ENCODE assay signal across 11 cellular contexts in genomic region chr3:536417-536813, GRCh38.
DNase-seq lines count a peak whose midpoint lies in the region; ATAC-seq and TF ChIP-seq lines count a peak whose summit lies in the region.
"Had no signal": no experiment of that assay in that cellular context is flagged by ENCODE, and none has a peak within 500 bp of the region (broad histone marks: within the 10 kb centered on the region; RNA-seq: fewer than 3 reads in every experiment).

No MANE protein-coding gene starts in this region.

- no peaks in the 10 kb centered on the region for H3K27me3 Mint-ChIP-seq in progenitor cell of endocrine pancreas

- H3K9me3 Mint-ChIP-seq in progenitor cell of endocrine pancreas (ENCODE audit: low read depth), result peaks cover 4% of the 10 kb centered on the region
- peaks cover 9 to 14% of the 10 kb centered on the region in 2 donors for H3K9me3 Mint-ChIP-seq in activated naive CD4-positive, alpha-beta T cell treated with anti-CD3 and anti-CD28 coated beads, Interleukin-2, amount 50 U/mL, for 72 hours

- peak overlapping the region; percentile 64 for H3K4me3 Mint-ChIP-seq in progenitor cell of endocrine pancreas (ENCODE audit: low read depth)
- H3K4me3 Mint-ChIP-seq: T-helper 2 cell treated with Interferon-gamma antibody and Interleukin-4, amounts not matched to agents 5 μg/mL and 100 μg/mL, for 36 hours had no signal

- H2AFZ ChIP-seq in ACC112 (ENCODE audit: low read length, unreplicated experiment), result peak overlapping the region; percentile 37
- peak overlapping the region; percentile 9 for H2AFZ ChIP-seq in fibroblast of lung (ENCODE audit: low read length)

- no peak for TF ChIP-seq CTCF in fibroblast of lung (conservative IDR thresholded peaks at IDR 0.05 in 1 of 2, IDR thresholded peaks at IDR 0.05 in 1 of 2; ENCODE audit: low read depth in 1 of 2, low read length in 2 of 2)
- no peak for TF ChIP-seq CTCF in progenitor cell of endocrine pancreas (IDR thresholded peaks at IDR 0.05; ENCODE audit: unreplicated experiment)
- no peak for TF ChIP-seq CTCF in BE2C (IDR thresholded peaks at IDR 0.05; ENCODE audit: low read depth, low read length)

- ATAC-seq in HG03439 (IDR thresholded peaks at IDR 0.05; ENCODE audit: unreplicated experiment), result peak; percentile 11
- ATAC-seq in activated naive CD4-positive, alpha-beta T cell treated with anti-CD3 and anti-CD28 coated beads, Interleukin-2, amount 50 U/mL, for 72 hours, result no peak

- H3K4me1 Mint-ChIP-seq in progenitor cell of endocrine pancreas (ENCODE audit: low read depth), result peaks cover 6% of the 10 kb centered on the region

- H3K9ac ChIP-seq in fibroblast of lung (ENCODE audit: insufficient read depth, low read length), result peak overlapping the region; percentile 51

- H4K20me1 ChIP-seq in fibroblast of lung (ENCODE audit: control insufficient read depth, extremely low read depth, insufficient read depth, low read length), result no peaks in the 10 kb centered on the region

- no peaks in the 10 kb centered on the region for H3K27me3 ChIP-seq in ACC112 (ENCODE audit: insufficient read depth, low read length)
- no peaks in the 10 kb centered on the region for H3K27me3 ChIP-seq in fibroblast of lung (ENCODE audit: control insufficient read depth, insufficient read depth, low read length)
- no peaks in the 10 kb centered on the region for H3K27me3 ChIP-seq in BE2C

- DNase-seq in fibroblast of lung (ENCODE audit: low read depth in 2 of 2), result no peak
- no peak for DNase-seq in progenitor cell of endocrine pancreas (ENCODE audit: low spot score, unreplicated experiment)
- DNase-seq in BE2C, result no peak
- DNase-seq in activated naive CD4-positive, alpha-beta T cell treated with anti-CD3 and anti-CD28 coated beads, Interleukin-2, amount 50 U/mL, for 72 hours (ENCODE audit: low spot score in 2 of 2), result no peak
- no peak for DNase-seq in activated gamma-delta T cell (lab: John Stamatoyannopoulos, UW)
- no peak for DNase-seq in T1000 (lab: John Stamatoyannopoulos, UW)
- DNase-seq: activated T-cell treated with anti-CD3 and anti-CD28 coated beads for 4 hours, AML-193 had no signal

- H3K9me3 ChIP-seq in fibroblast of lung (ENCODE audit: control insufficient read depth, insufficient read depth, low read depth, low read length) (no peaks in the 10 kb centered on the region), BE2C (no peaks in the 10 kb centered on the region)

- H3K79me2 ChIP-seq in ACC112 (ENCODE audit: control insufficient read depth, insufficient read depth, low read length, unreplicated experiment) (no peaks in the 10 kb centered on the region), fibroblast of lung (ENCODE audit: control insufficient read depth, insufficient read depth, low read length) (no peaks in the 10 kb centered on the region)

- H3K27ac ChIP-seq in ACC112 (ENCODE audit: low read depth, low read length) (no peak overlapping the region), fibroblast of lung (ENCODE audit: insufficient read depth, low read length) (peak overlapping the region; percentile 37)

- H3K4me1 ChIP-seq in ACC112 (ENCODE audit: control insufficient read depth, insufficient read depth, low read length, unreplicated experiment) (no peaks in the 10 kb centered on the region), fibroblast of lung (ENCODE audit: control insufficient read depth, extremely low read depth, insufficient read depth, low read length) (no peaks in the 10 kb centered on the region), BE2C (no peaks in the 10 kb centered on the region)

- H3K4me3 ChIP-seq in ACC112 (ENCODE audit: low read depth, low read length) (peak overlapping the region; percentile 81), fibroblast of lung (replicated peaks in 1 of 4; ENCODE audit: control extremely low read depth in 1 of 4, insufficient read depth in 1 of 4, low read depth in 3 of 4, low read length in 4 of 4) (peak overlapping the region; percentile 41 to 95 (median 57)), BE2C (ENCODE audit: low read depth, low read length) (no peak overlapping the region)

- no peaks in the 10 kb centered on the region for H3K36me3 Mint-ChIP-seq in progenitor cell of endocrine pancreas (ENCODE audit: insufficient read depth)
- H3K36me3 Mint-ChIP-seq in activated naive CD4-positive, alpha-beta T cell treated with anti-CD3 and anti-CD28 coated beads, Interleukin-2, amount 50 U/mL, for 72 hours, result peaks cover 5 to 6% of the 10 kb centered on the region in 2 donors

- peak overlapping the region; percentile 33 for H3K27ac Mint-ChIP-seq in progenitor cell of endocrine pancreas
- no peak overlapping the region for H3K27ac Mint-ChIP-seq in activated naive CD4-positive, alpha-beta T cell treated with anti-CD3 and anti-CD28 coated beads, Interleukin-2, amount 50 U/mL, for 72 hours
- H3K27ac Mint-ChIP-seq: T-helper 2 cell treated with Interferon-gamma antibody and Interleukin-4, amounts not matched to agents 5 μg/mL and 100 μg/mL, for 36 hours had no signal

- H3K36me3 ChIP-seq in ACC112 (ENCODE audit: insufficient read depth, low read length) (no peaks in the 10 kb centered on the region), fibroblast of lung (ENCODE audit: control insufficient read depth, insufficient read depth, low read length) (no peaks in the 10 kb centered on the region), BE2C (no peaks in the 10 kb centered on the region)

- peak overlapping the region; percentile 71 for H3K4me2 ChIP-seq in fibroblast of lung (ENCODE audit: extremely low read depth, insufficient read depth, low read length)
